Comparison of ENCODE assay signal across 8 cellular contexts in genomic region chr1:226814751-226815496, GRCh38. TPM values are rescaled to one million over a fixed set of nuclear protein-coding genes. Genes with fewer than 3 reads are reported as not detected.
A peak's percentile ranks its signal among the peaks of the same experiment; 100 is the strongest.
DNase-seq lines count a peak whose midpoint lies in the region; FAIRE-seq and TF ChIP-seq lines count a peak whose summit lies in the region.

No MANE protein-coding gene starts in this region.

- H3K27me3 ChIP-seq in astrocyte (ENCODE audit: insufficient read depth, low read length) (no peaks in the 10 kb centered on the region), stomach smooth muscle (ENCODE audit: control insufficient read depth in 1 of 2, insufficient read depth in 2 of 2, low read length in 2 of 2) (no peaks in the 10 kb centered on the region)

- no peaks in the 10 kb centered on the region for H3K27me3 Mint-ChIP-seq in astrocyte (ENCODE audit: low read depth, unreplicated experiment)
- H3K27me3 Mint-ChIP-seq in activated CD4-positive, alpha-beta T cell treated with anti-CD3 and anti-CD28 coated beads, Interleukin-2, amount 10 ng/mL, durations not matched to agents 24 days and 14 days: peaks cover 6% of the 10 kb centered on the region

- intact Hi-C loops in activated CD4-positive, alpha-beta T cell treated with anti-CD3 and anti-CD28 coated beads, Interleukin-2, amount 10 ng/mL, durations not matched to agents 24 days and 14 days (cut with micrococcal nuclease): no loop called here

- H2AFZ ChIP-seq in astrocyte (ENCODE audit: low read depth, low read length): peak overlapping the region; percentile 39

- peaks cover 28% of the 10 kb centered on the region for H3K4me1 Mint-ChIP-seq in astrocyte (ENCODE audit: low read depth, unreplicated experiment)
- H3K4me1 Mint-ChIP-seq in activated CD4-positive, alpha-beta T cell treated with anti-CD3 and anti-CD28 coated beads, Interleukin-2, amount 10 ng/mL, durations not matched to agents 24 days and 14 days: peaks cover 2% of the 10 kb centered on the region

- TF ChIP-seq CTCF in astrocyte (IDR thresholded peaks at IDR 0.05; ENCODE audit: insufficient read depth, low read depth, low read length) (no peak), GM10266 (IDR thresholded peaks at IDR 0.05; ENCODE audit: control insufficient read depth, insufficient read depth, low read depth, missing control alignments) (no peak)

- FAIRE-seq in astrocyte (lab: Jason Lieb, UNC): peak; percentile 26

- H3K27ac Mint-ChIP-seq in astrocyte (ENCODE audit: unreplicated experiment): peak overlapping the region; percentile 92
- H3K27ac Mint-ChIP-seq in activated CD4-positive, alpha-beta T cell treated with anti-CD3 and anti-CD28 coated beads, Interleukin-2, amount 10 ng/mL, durations not matched to agents 24 days and 14 days: no peak overlapping the region

- H3K36me3 ChIP-seq in astrocyte (ENCODE audit: insufficient read depth, low read length) (no peaks in the 10 kb centered on the region), stomach smooth muscle (ENCODE audit: control insufficient read depth in 2 of 2, insufficient read depth in 2 of 2, low read length in 2 of 2) (no peaks in the 10 kb centered on the region)

- peak overlapping the region; percentile 51 for H3K4me2 ChIP-seq in astrocyte (ENCODE audit: low read length)

- H3K4me3 Mint-ChIP-seq in astrocyte (ENCODE audit: unreplicated experiment): no peak overlapping the region
- H3K4me3 Mint-ChIP-seq in activated CD4-positive, alpha-beta T cell treated with anti-CD3 and anti-CD28 coated beads, Interleukin-2, amount 10 ng/mL, durations not matched to agents 24 days and 14 days: no peak overlapping the region

- peaks cover 40% of the 10 kb centered on the region for H3K4me1 ChIP-seq in astrocyte (ENCODE audit: insufficient read depth, low read length)
- H3K4me1 ChIP-seq in stomach smooth muscle (ENCODE audit: control insufficient read depth, insufficient read depth, low read length): peaks cover 28% of the 10 kb centered on the region

- H3K27ac ChIP-seq in astrocyte (ENCODE audit: low read depth, low read length): peak overlapping the region; percentile 73
- peak overlapping the region; percentile 89 for H3K27ac ChIP-seq in stomach smooth muscle (ENCODE audit: low read length)

- H3K9ac ChIP-seq in astrocyte (ENCODE audit: low read length) (peak overlapping the region; percentile 69), stomach smooth muscle (ENCODE audit: low read length in 2 of 2) (peak overlapping the region; percentile 29 to 68)

- H3K4me3 ChIP-seq in astrocyte (ENCODE audit: insufficient read depth, low read depth, low read length): no peak overlapping the region
- H3K4me3 ChIP-seq in stomach smooth muscle (ENCODE audit: low read length in 2 of 2): peak overlapping the region in 1 of 2 donors; percentile 40

- H3K36me3 Mint-ChIP-seq in astrocyte (ENCODE audit: low read depth, unreplicated experiment): peaks cover under 1% of the 10 kb centered on the region
- peaks cover 1% of the 10 kb centered on the region for H3K36me3 Mint-ChIP-seq in activated CD4-positive, alpha-beta T cell treated with anti-CD3 and anti-CD28 coated beads, Interleukin-2, amount 10 ng/mL, durations not matched to agents 24 days and 14 days (ENCODE audit: low read depth)

- H3K9me3 ChIP-seq in astrocyte (ENCODE audit: insufficient read depth, low read depth, low read length) (no peaks in the 10 kb centered on the region), stomach smooth muscle (ENCODE audit: control insufficient read depth in 2 of 2, low read length in 2 of 2) (no peaks in the 10 kb centered on the region)

- no peaks in the 10 kb centered on the region for H3K9me3 Mint-ChIP-seq in astrocyte (ENCODE audit: unreplicated experiment)
- H3K9me3 Mint-ChIP-seq in activated CD4-positive, alpha-beta T cell treated with anti-CD3 and anti-CD28 coated beads, Interleukin-2, amount 10 ng/mL, durations not matched to agents 24 days and 14 days: peaks cover 4% of the 10 kb centered on the region

- no peaks in the 10 kb centered on the region for H4K20me1 ChIP-seq in astrocyte (ENCODE audit: insufficient read depth, low read length)

- DNase-seq in Ammon's horn (ENCODE audit: low spot score): peak; percentile 52
- DNase-seq in NCI-H187 (lab: John Stamatoyannopoulos, UW): peak; percentile 15 to 44
- peak; percentile 81 for DNase-seq in astrocyte (ENCODE audit: low read depth)
- DNase-seq in iPS-NIHi11 (ENCODE audit: low spot score): peak; percentile 46
- DNase-seq in activated CD4-positive, alpha-beta T cell treated with anti-CD3 and anti-CD28 coated beads, Interleukin-2, amount 10 ng/mL, durations not matched to agents 24 days and 14 days: no peak
- DNase-seq in GM10266 (ENCODE audit: extremely low spot score): no peak
- DNase-seq in HUDEP-2 (lab: John Stamatoyannopoulos, UW; ENCODE audit: unreplicated experiment in 76 of 76): no peak

- H3K79me2 ChIP-seq in astrocyte (ENCODE audit: insufficient read depth, low read length): no peaks in the 10 kb centered on the region

RNA-seq across cellular contexts. Expression of gene PSEN2, which starts 55.5 kb away (rescaled TPM):
- total RNA-seq in astrocyte: 8.9 and 12.4 TPM in 2 replicates
- total RNA-seq in activated CD4-positive, alpha-beta T cell treated with anti-CD3 and anti-CD28 coated beads, Interleukin-2, amount 10 ng/mL, durations not matched to agents 24 days and 14 days: 10.4 and 10.7 TPM in 2 replicates

Comparison
In these comparisons a context has a peak if more than half of its experiments do, and no peak if none do; other contexts are left out.
1. DNase-seq: peak in Ammon's horn (single experiment), NCI-H187 (2 of 2), astrocyte (single experiment) and iPS-NIHi11 (single experiment); none in activated CD4-positive, alpha-beta T cell treated with anti-CD3 and anti-CD28 coated beads, Interleukin-2, amount 10 ng/mL, durations not matched to agents 24 days and 14 days (single experiment), GM10266 (single experiment) and HUDEP-2 (0 of 76).